In the genomic region with DNA sequence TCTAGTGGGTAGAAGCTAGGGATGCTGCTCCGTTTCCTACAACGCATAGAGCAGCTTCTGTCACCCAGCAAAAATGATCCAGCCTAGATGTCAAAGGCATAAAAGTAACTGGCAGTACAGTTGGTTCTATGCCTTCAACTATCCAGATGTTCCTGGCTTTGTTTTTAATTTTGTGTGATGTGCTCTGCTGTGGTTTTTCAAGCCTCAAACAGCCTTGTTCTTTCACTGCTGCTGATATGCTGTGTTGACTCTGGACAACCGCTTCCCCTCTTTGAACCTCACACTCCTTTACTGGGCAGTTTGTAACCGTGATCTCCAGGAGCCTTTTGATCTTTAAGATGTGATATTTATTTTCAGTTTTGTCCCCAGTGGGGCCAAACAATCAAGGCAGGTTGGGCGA, we compare ENCODE assay signal across 28 cellular contexts.
"Had no signal": no experiment of that assay in that cellular context is flagged by ENCODE, and none has a peak within 500 bp of the region (broad histone marks: within the 10 kb centered on the region; RNA-seq: fewer than 3 reads in every experiment).

No MANE protein-coding gene starts in this region.

- H3K4me1 Mint-ChIP-seq: nephron; neural progenitor cell; stimulated activated naive B cell treated with anti-CD40 and anti-IgM and Interleukin-4, amounts not matched to agents 10 μg/mL and 1 μg/mL and 100 μg/mL, for 72 hours had no signal

- H3K4me3 Mint-ChIP-seq: natural killer cell; nephron; neural progenitor cell; stimulated activated naive B cell treated with anti-CD40 and anti-IgM and Interleukin-4, amounts not matched to agents 10 μg/mL and 1 μg/mL and 100 μg/mL, for 72 hours; stimulated activated naive CD8-positive, alpha-beta T cell treated with anti-CD3 and anti-CD28 coated beads, Interleukin-15, Interleukin-2, amounts not matched to agents 100 ng/mL and 50 ng/mL, for 24 hours had no signal

- H3K36me3 Mint-ChIP-seq: natural killer cell; neural progenitor cell; stimulated activated naive B cell treated with anti-CD40 and anti-IgM and Interleukin-4, amounts not matched to agents 10 μg/mL and 1 μg/mL and 100 μg/mL, for 72 hours had no signal

- H2AFZ ChIP-seq: neural progenitor cell, parathyroid adenoma had no signal

- H3K79me2 ChIP-seq: parathyroid adenoma had no signal

- H3K9me3 ChIP-seq: ovary, psoas muscle, stomach, thoracic aorta, thyroid gland, tibial nerve, upper lobe of left lung, vagina had no signal

- H3K4me3 ChIP-seq: neural progenitor cell, ovary, psoas muscle, skin epidermis, smooth muscle cell, spleen, stomach, thoracic aorta, thyroid gland, tibial nerve, upper lobe of left lung, vagina had no signal

- H3K36me3 ChIP-seq: neural progenitor cell, ovary, spleen, stomach, thoracic aorta, thyroid gland, tibial nerve, upper lobe of left lung, vagina had no signal

- H3K4me1 ChIP-seq: neural progenitor cell, parathyroid adenoma, psoas muscle, spleen, stomach, thyroid gland, tibial nerve, upper lobe of left lung, vagina had no signal

- H3K9me3 Mint-ChIP-seq: natural killer cell; nephron; neural progenitor cell; stimulated activated naive B cell treated with anti-CD40 and anti-IgM and Interleukin-4, amounts not matched to agents 10 μg/mL and 1 μg/mL and 100 μg/mL, for 72 hours; stimulated activated naive CD8-positive, alpha-beta T cell treated with anti-CD3 and anti-CD28 coated beads, Interleukin-15, Interleukin-2, amounts not matched to agents 100 ng/mL and 50 ng/mL, for 24 hours had no signal

- H3K27ac ChIP-seq: neural progenitor cell, ovary, parathyroid adenoma, psoas muscle, skin epidermis, spleen, stomach, thoracic aorta, thyroid gland, tibial nerve, upper lobe of left lung, vagina had no signal

- H3K27me3 ChIP-seq: ovary, thyroid gland, tibial nerve, upper lobe of left lung, vagina had no signal

- H3K9ac ChIP-seq: neural progenitor cell, parathyroid adenoma had no signal

- ATAC-seq: natural killer cell; psoas muscle; right cardiac atrium; sciatic nerve; stimulated activated naive B cell treated with anti-CD40 and anti-IgM and Interleukin-4, amounts not matched to agents 10 μg/mL and 1 μg/mL and 100 μg/mL, for 72 hours had no signal

- DNase-seq: natural killer cell; occipital lobe; ovary; posterior cingulate gyrus; psoas muscle; right cardiac atrium; spleen; stimulated activated CD4-positive, alpha-beta T cell treated with anti-CD3 and anti-CD28 coated beads, Interleukin-12 subunit alpha, Interleukin-12 subunit beta, amount 100 ng/mL, for 4 hours; stimulated activated CD4-positive, alpha-beta T cell treated with anti-CD3 and anti-CD28 coated beads, Interleukin-1b, Interleukin-23, amount 100 ng/mL, for 48 hours; stimulated activated CD4-positive, alpha-beta T cell treated with anti-CD3 and anti-CD28 coated beads, Interleukin-4, amount 100 ng/mL, for 1 hour; stimulated activated CD4-positive, alpha-beta T cell treated with anti-CD3 and anti-CD28 coated beads, Interleukin-4, amount 100 ng/mL, for 4 hours; stimulated activated CD8-positive, alpha-beta memory T cell treated with anti-CD3 and anti-CD28 coated beads, Interleukin-4, amount 100 ng/mL, for 48 hours; stimulated activated naive B cell treated with anti-CD40 and anti-IgM and Interleukin-4, amounts not matched to agents 10 μg/mL and 1 μg/mL and 100 μg/mL, for 72 hours; stimulated activated naive CD4-positive, alpha-beta T cell treated with Interleukin-2 at 50 U/mL for 16 hours; stomach; thyroid gland; upper lobe of left lung had no signal

- H3K27ac Mint-ChIP-seq: natural killer cell; nephron; neural progenitor cell; progenitor cell of endocrine pancreas; stimulated activated naive B cell treated with anti-CD40 and anti-IgM and Interleukin-4, amounts not matched to agents 10 μg/mL and 1 μg/mL and 100 μg/mL, for 72 hours; stimulated activated naive CD8-positive, alpha-beta T cell treated with anti-CD3 and anti-CD28 coated beads, Interleukin-15, Interleukin-2, amounts not matched to agents 100 ng/mL and 50 ng/mL, for 24 hours had no signal

- H3K4me2 ChIP-seq: neural progenitor cell, smooth muscle cell had no signal
